In genomic region chr14:93772263-93772662, GRCh38 we compare ENCODE assay signal across 20 cellular contexts. TPM values are rescaled to one million over a fixed set of nuclear protein-coding genes. Genes with fewer than 3 reads are reported as not detected.
"Had no signal": no experiment of that assay in that cellular context is flagged by ENCODE, and none has a peak within 500 bp of the region (broad histone marks: within the 10 kb centered on the region; RNA-seq: fewer than 3 reads in every experiment).

No MANE protein-coding gene starts in this region.

- H3K9me3 ChIP-seq: body of pancreas, prostate gland, SJCRH30, upper lobe of left lung had no signal

- H3K4me1 ChIP-seq: body of pancreas, prostate gland, SJCRH30, upper lobe of left lung had no signal

- H3K27ac ChIP-seq: body of pancreas, prostate gland, SJCRH30, upper lobe of left lung had no signal

- DNase-seq: activated B cell treated with CpG ODN at 0.5 μM for 24 hours; activated CD4-positive, alpha-beta T cell treated with anti-CD3 and anti-CD28 coated beads for 48 hours; activated CD8-positive, alpha-beta memory T cell treated with anti-CD3 and anti-CD28 coated beads, Interleukin-2, amount 50 U/mL, for 4 hours; activated CD8-positive, alpha-beta T cell treated with anti-CD3 and anti-CD28 coated beads, Interleukin-2, amount 10 ng/mL, durations not matched to agents 7 days and 5 days; activated effector memory CD4-positive, alpha-beta T cell treated with anti-CD3 and anti-CD28 coated beads, Interleukin-2, amount 50 U/mL, for 16 hours; activated T-cell treated with anti-CD3 and anti-CD28 coated beads, Interleukin-2, amount 50 U/mL, for 48 hours; body of pancreas; cortex of kidney; effector CD8-positive, alpha-beta T cell; hippocampal formation; kidney; mesenchymal stem cell; nephron progenitor cell; SJCRH30; stimulated activated CD4-positive, alpha-beta T cell treated with anti-CD3 and anti-CD28 coated beads, Interleukin-2, amount 100 ng/mL, for 48 hours; stimulated activated naive CD4-positive, alpha-beta T cell; upper lobe of left lung had no signal

- H3K27me3 ChIP-seq: body of pancreas, SJCRH30, upper lobe of left lung had no signal

- H3K36me3 ChIP-seq: prostate gland, SJCRH30, upper lobe of left lung had no signal

- ATAC-seq: activated CD8-positive, alpha-beta T cell treated with anti-CD3 and anti-CD28 coated beads, Interleukin-2, amount 10 ng/mL, durations not matched to agents 7 days and 5 days; body of pancreas had no signal

- H3K4me3 ChIP-seq: body of pancreas, prostate gland, SJCRH30, upper lobe of left lung had no signal

RNA-seq across cellular contexts. Expression of gene PRIMA1, which starts 16.0 kb away (rescaled TPM):
- total RNA-seq: activated B cell treated with CpG ODN at 0.5 μM for 24 hours; activated CD8-positive, alpha-beta T cell treated with anti-CD3 and anti-CD28 coated beads, Interleukin-2, amount 10 ng/mL, durations not matched to agents 7 days and 5 days; endothelial cell of umbilical vein; SJCRH30; T-helper 2 cell treated with Interferon-gamma antibody and Interleukin-4, amounts not matched to agents 100 ng/mL and 5 ng/mL, for 36 hours had no signal
